Comparison of ENCODE assay signal across 14 cellular contexts in genomic region chr7:155738104-155738503, GRCh38.
"Had no signal": no experiment of that assay in that cellular context is flagged by ENCODE, and none has a peak within 500 bp of the region (broad histone marks: within the 10 kb centered on the region; RNA-seq: fewer than 3 reads in every experiment).

No MANE protein-coding gene starts in this region.

- H3K36me3 ChIP-seq: prostate gland had no signal

- H3K4me1 ChIP-seq: prostate gland had no signal

- H3K9me3 Mint-ChIP-seq: activated B cell treated with CpG ODN at 0.5 μM for 24 hours; activated CD4-positive, alpha-beta memory T cell treated with anti-CD3 and anti-CD28 coated beads for 36 hours; activated naive CD8-positive, alpha-beta T cell treated with anti-CD3 and anti-CD28 coated beads for 36 hours; activated T-helper 1 cell treated with anti-CD3 and anti-CD28 coated beads, Interleukin-12 subunit alpha, Interleukin-12 subunit beta, Interleukin-2, Interleukin-4 antibody, amounts not matched to agents 30 ng/mL and 10 ng/mL and 1 ng/mL, durations not matched to agents 14 hours and 24 hours and 36 hours; effector memory CD8-positive, alpha-beta T cell; mesothelial cell of epicardium; T-helper 2 cell treated with Interferon-gamma antibody and Interleukin-4, amounts not matched to agents 5 μg/mL and 100 μg/mL, for 36 hours had no signal

- H3K27me3 ChIP-seq: body of pancreas, hepatocyte, right atrium auricular region, tibial nerve had no signal

- H3K4me1 Mint-ChIP-seq: mesothelial cell of epicardium had no signal

- H3K27ac ChIP-seq: body of pancreas, epithelial cell of prostate, hepatocyte, prostate gland, right atrium auricular region, tibial nerve had no signal

- H3K4me3 Mint-ChIP-seq: activated B cell treated with CpG ODN at 0.5 μM for 24 hours; activated CD4-positive, alpha-beta memory T cell treated with anti-CD3 and anti-CD28 coated beads for 36 hours; effector memory CD8-positive, alpha-beta T cell; mesothelial cell of epicardium had no signal

- H3K9me3 ChIP-seq: body of pancreas, prostate gland, right atrium auricular region, tibial nerve had no signal

- H3K4me3 ChIP-seq: body of pancreas, hepatocyte, lung, prostate gland, right atrium auricular region, tibial nerve had no signal

- H3K27ac Mint-ChIP-seq: activated B cell treated with CpG ODN at 0.5 μM for 24 hours; effector memory CD8-positive, alpha-beta T cell; mesothelial cell of epicardium had no signal

- H3K27me3 Mint-ChIP-seq: activated B cell treated with CpG ODN at 0.5 μM for 24 hours; activated CD4-positive, alpha-beta memory T cell treated with anti-CD3 and anti-CD28 coated beads for 36 hours; activated naive CD8-positive, alpha-beta T cell treated with anti-CD3 and anti-CD28 coated beads for 36 hours; effector memory CD8-positive, alpha-beta T cell had no signal

- H3K4me2 ChIP-seq: hepatocyte had no signal
